Comparison of ENCODE assay signal across 16 cellular contexts in genomic region chr3:49566312-49566711, GRCh38. TPM values are rescaled to one million over a fixed set of nuclear protein-coding genes. Genes with fewer than 3 reads are reported as not detected.
DNase-seq lines count a peak whose midpoint lies in the region; TF ChIP-seq lines count a peak whose summit lies in the region.
"Had no signal": no experiment of that assay in that cellular context is flagged by ENCODE, and none has a peak within 500 bp of the region (broad histone marks: within the 10 kb centered on the region; RNA-seq: fewer than 3 reads in every experiment).

No MANE protein-coding gene starts in this region.

- no peaks in the 10 kb centered on the region for H3K36me3 ChIP-seq in MM.1S (replicated peaks; ENCODE audit: insufficient read depth, low read length)
- no peaks in the 10 kb centered on the region for H3K36me3 ChIP-seq in HAP-1 (replicated peaks)
- H3K36me3 ChIP-seq: colonic mucosa had no signal

- H3K9me2 ChIP-seq in MM.1S (replicated peaks; ENCODE audit: insufficient read depth, low read length) = no peaks in the 10 kb centered on the region

- H3K4me3 Mint-ChIP-seq in chondrocyte (ENCODE audit: unreplicated experiment) (no peak overlapping the region), osteocyte (ENCODE audit: unreplicated experiment) (no peak overlapping the region)
- H3K4me3 Mint-ChIP-seq: IgD-negative memory B cell; memory B cell; stimulated activated naive CD8-positive, alpha-beta T cell treated with anti-CD3 and anti-CD28 coated beads, Interleukin-15, Interleukin-2, amounts not matched to agents 100 ng/mL and 50 ng/mL, for 24 hours had no signal

- H4K20me1 ChIP-seq in MM.1S (ENCODE audit: insufficient read depth, low read length) = no peaks in the 10 kb centered on the region

- no peak overlapping the region for H3K27ac ChIP-seq in MM.1S (ENCODE audit: low read length)
- H3K27ac ChIP-seq: colonic mucosa had no signal

- H3K9me3 Mint-ChIP-seq in chondrocyte (ENCODE audit: low read depth) (no peaks in the 10 kb centered on the region), osteocyte (ENCODE audit: unreplicated experiment) (no peaks in the 10 kb centered on the region)
- H3K9me3 Mint-ChIP-seq: IgD-negative memory B cell; memory B cell; stimulated activated naive CD8-positive, alpha-beta T cell treated with anti-CD3 and anti-CD28 coated beads, Interleukin-15, Interleukin-2, amounts not matched to agents 100 ng/mL and 50 ng/mL, for 24 hours had no signal

- TF ChIP-seq CTCF in GM12865 (IDR thresholded peaks at IDR 0.05; ENCODE audit: insufficient read depth, low read depth, low read length, missing control alignments) = peak; percentile 23
- peak; percentile 40 for TF ChIP-seq CTCF in MM.1S (IDR thresholded peaks at IDR 0.05; ENCODE audit: low read length)
- TF ChIP-seq CTCF in chondrocyte (IDR thresholded peaks at IDR 0.05) = peak; percentile 66
- TF ChIP-seq CTCF in osteocyte (IDR thresholded peaks at IDR 0.05) = peak; percentile 34

- no peak overlapping the region for H3K9ac ChIP-seq in MM.1S (ENCODE audit: low read length)

- H3K4me1 ChIP-seq in MM.1S (ENCODE audit: low read length) (no peaks in the 10 kb centered on the region), HAP-1 (no peaks in the 10 kb centered on the region)
- H3K4me1 ChIP-seq: colonic mucosa had no signal

- H3K27me3 Mint-ChIP-seq in chondrocyte (ENCODE audit: low read depth) (peaks cover 27% of the 10 kb centered on the region), osteocyte (ENCODE audit: unreplicated experiment) (peaks cover 57% of the 10 kb centered on the region)

- no peak overlapping the region for H3K27ac Mint-ChIP-seq in chondrocyte (ENCODE audit: unreplicated experiment)
- H3K27ac Mint-ChIP-seq in osteocyte (ENCODE audit: unreplicated experiment) = no peak overlapping the region
- H3K27ac Mint-ChIP-seq: IgD-negative memory B cell; memory B cell; stimulated activated naive CD8-positive, alpha-beta T cell treated with anti-CD3 and anti-CD28 coated beads, Interleukin-15, Interleukin-2, amounts not matched to agents 100 ng/mL and 50 ng/mL, for 24 hours had no signal

- DNase-seq in GM12865 (ENCODE audit: low read depth) (peak; percentile 7), MM.1S (no peak), chondrocyte (ENCODE audit: low spot score) (no peak), osteocyte (ENCODE audit: extremely low spot score, unreplicated experiment) (no peak), HAP-1 (ENCODE audit: low spot score in 2 of 2) (no peak), mesenteric fat pad (ENCODE audit: low spot score) (no peak)
- no peak for DNase-seq in activated CD4-positive, CD25-positive, alpha-beta regulatory T cell (lab: John Stamatoyannopoulos, UW)
- DNase-seq: activated naive CD4-positive, alpha-beta T cell; colonic mucosa; DMS79 treated with DMSO at 0.1 percent for 48 hours; foreskin melanocyte; NCI-H345; stimulated activated CD4-positive, alpha-beta T cell treated with anti-CD3 and anti-CD28 coated beads, Interleukin-2, amount 100 ng/mL, for 48 hours had no signal

- no peak overlapping the region for H3K4me3 ChIP-seq in GM12865 (ENCODE audit: low read depth, low read length)
- no peak overlapping the region for H3K4me3 ChIP-seq in MM.1S (ENCODE audit: low read length)
- H3K4me3 ChIP-seq in HAP-1 = no peak overlapping the region
- H3K4me3 ChIP-seq: colonic mucosa had no signal

- H3K36me3 Mint-ChIP-seq in chondrocyte (ENCODE audit: low read depth) = no peaks in the 10 kb centered on the region
- H3K36me3 Mint-ChIP-seq in osteocyte (ENCODE audit: unreplicated experiment) = no peaks in the 10 kb centered on the region
- H3K36me3 Mint-ChIP-seq: IgD-negative memory B cell, memory B cell had no signal

- in situ Hi-C loops in HAP-1 (cut with MboI; ENCODE audit: low sequenced_read_pairs) = no loop called here

- H3K4me1 Mint-ChIP-seq in chondrocyte (ENCODE audit: low read depth) (no peaks in the 10 kb centered on the region), osteocyte (ENCODE audit: unreplicated experiment) (no peaks in the 10 kb centered on the region)
- H3K4me1 Mint-ChIP-seq: IgD-negative memory B cell, memory B cell had no signal

- no peaks in the 10 kb centered on the region; the same call in 1 of the 2 replicates for H3K27me3 ChIP-seq in MM.1S (replicated peaks; ENCODE audit: insufficient read depth, low read length)
- H3K27me3 ChIP-seq in HAP-1 (ENCODE audit: low read depth) = no peaks in the 10 kb centered on the region; the same call in 1 of the 2 replicates
- H3K27me3 ChIP-seq: colonic mucosa had no signal

- no peaks in the 10 kb centered on the region for H3K79me2 ChIP-seq in MM.1S (ENCODE audit: low read length)

- no peak overlapping the region for H2AFZ ChIP-seq in MM.1S (ENCODE audit: low read length)

- no peak overlapping the region for H3K4me2 ChIP-seq in MM.1S (ENCODE audit: low read depth, low read length)

- H3K9me3 ChIP-seq in MM.1S (replicated peaks; ENCODE audit: insufficient read depth, low read length) (no peaks in the 10 kb centered on the region), HAP-1 (no peaks in the 10 kb centered on the region)
- H3K9me3 ChIP-seq: colonic mucosa had no signal

- no peaks in the 10 kb centered on the region for H3F3A ChIP-seq in MM.1S (ENCODE audit: insufficient read depth, low read length)

RNA-seq across cellular contexts. Expression of gene BSN, which starts 12.0 kb away (rescaled TPM):
- 0.77 to 0.82 TPM (median 0.77 TPM) in 3 replicates for total RNA-seq in chondrocyte
- 0.64 and 0.81 TPM in 2 replicates for total RNA-seq in osteocyte
- 0.16 TPM for total RNA-seq in mesenteric fat pad
